9 cellular contexts compared by ENCODE assay signal in the genomic region with DNA sequence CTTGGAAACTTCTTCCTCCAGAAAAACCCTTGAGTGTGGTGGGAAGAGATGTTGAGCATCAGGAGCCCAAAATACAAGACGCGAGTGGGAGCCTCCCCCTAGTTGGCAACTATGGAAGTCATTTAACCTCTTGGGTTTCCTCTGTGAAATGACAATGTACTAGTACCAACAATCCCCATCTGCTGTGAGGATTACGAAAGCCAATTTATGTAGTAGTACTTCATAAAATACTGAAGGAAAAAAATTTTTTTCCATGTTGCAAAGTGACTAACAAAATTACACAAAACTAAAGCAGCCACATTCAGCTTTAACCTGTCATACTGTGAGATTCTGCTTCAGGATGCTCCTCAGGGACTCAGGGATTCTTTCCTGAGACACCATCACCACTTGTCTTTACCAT. TPM values are rescaled to one million over a fixed set of nuclear protein-coding genes. Genes with fewer than 3 reads are reported as not detected.
DNase-seq lines count a peak whose midpoint lies in the region; ATAC-seq and TF ChIP-seq lines count a peak whose summit lies in the region.
"Had no signal": no experiment of that assay in that cellular context is flagged by ENCODE, and none has a peak within 500 bp of the region (broad histone marks: within the 10 kb centered on the region; RNA-seq: fewer than 3 reads in every experiment).

No MANE protein-coding gene starts in this region.

- peak in 1 of 4 donors; percentile 8 for ATAC-seq in heart left ventricle
- no peak for ATAC-seq in naive thymus-derived CD8-positive, alpha-beta T cell
- no peak for ATAC-seq in GM18511 (IDR thresholded peaks at IDR 0.05; ENCODE audit: unreplicated experiment)
- no peak for ATAC-seq in HG03097 (IDR thresholded peaks at IDR 0.05; ENCODE audit: low FRiP score, unreplicated experiment)

- H3K27me3 ChIP-seq in heart left ventricle (no peaks in the 10 kb centered on the region), Peyer's patch (no peaks in the 10 kb centered on the region)
- H3K27me3 ChIP-seq in effector memory CD4-positive, alpha-beta T cell (replicated peaks; ENCODE audit: control insufficient read depth, insufficient read depth, low read length, poor library complexity, severe bottlenecking): no peaks in the 10 kb centered on the region

- no peak for TF ChIP-seq CTCF in heart left ventricle (IDR thresholded peaks at IDR 0.05)
- TF ChIP-seq CTCF in Peyer's patch (IDR thresholded peaks at IDR 0.05): peak in 1 of 6 experiments; percentile 11

- H3K36me3 ChIP-seq in heart left ventricle (peaks cover 0 to 27% (median 17%) of the 10 kb centered on the region in 9 donors), Peyer's patch (peaks cover 0 to 14% (median 0%) of the 10 kb centered on the region in 3 donors)
- H3K36me3 ChIP-seq in effector memory CD4-positive, alpha-beta T cell (ENCODE audit: control insufficient read depth, insufficient read depth, low read length): peaks cover 6% of the 10 kb centered on the region

- TF ChIP-seq POLR2A in heart left ventricle (IDR thresholded peaks at IDR 0.05) (no peak), Peyer's patch (IDR thresholded peaks at IDR 0.05) (no peak)

- H3K9me3 Mint-ChIP-seq in naive thymus-derived CD8-positive, alpha-beta T cell: no peaks in the 10 kb centered on the region

- peak overlapping the region in 11 of 12 donors; percentile 31 to 88 (median 77) for H3K27ac ChIP-seq in heart left ventricle
- peak overlapping the region; percentile 69 to 83 (median 76) for H3K27ac ChIP-seq in Peyer's patch
- H3K27ac ChIP-seq in effector memory CD4-positive, alpha-beta T cell (ENCODE audit: insufficient read depth, low read length, poor library complexity, severe bottlenecking): peak overlapping the region; percentile 59

- no peaks in the 10 kb centered on the region for H3K27me3 Mint-ChIP-seq in naive thymus-derived CD8-positive, alpha-beta T cell

- 2 to 5% (median 5%) methylated on average over 3 of the region's 3 CpGs for WGBS in heart left ventricle, 4 donors

- H3K4me3 ChIP-seq in heart left ventricle: peak overlapping the region; percentile 57 to 99 (median 82)
- H3K4me3 ChIP-seq in Peyer's patch: peak overlapping the region; percentile 77 to 96 (median 80)
- H3K4me3 ChIP-seq in effector memory CD4-positive, alpha-beta T cell (ENCODE audit: insufficient read depth, low read depth, low read length, poor library complexity, severe bottlenecking): peak overlapping the region; percentile 100

- H3K27ac Mint-ChIP-seq in naive thymus-derived CD8-positive, alpha-beta T cell: peak overlapping the region in 8 of 10 donors; percentile 53 to 96 (median 90)

- intact Hi-C loops in heart left ventricle (cut with DNase I) (loop anchor here in 3 of 10 donors (2.0 to 5.0 kb wide), 2 partner anchors 33 to 37 kb away; partner anchors contain the start of genes ST13 (in 2 of the 3) and XPNPEP3 (in 2 of the 3)), cardiac septum (cut with DNase I) (loop anchor here (5.0 kb wide), 1 partner anchor 38 kb away; the partner anchor contains the start of genes ST13 and XPNPEP3)

- peaks cover 0 to 17% (median 0%) of the 10 kb centered on the region in 3 donors for H3K36me3 Mint-ChIP-seq in naive thymus-derived CD8-positive, alpha-beta T cell

- H3K9me3 ChIP-seq in heart left ventricle: no peaks in the 10 kb centered on the region
- H3K9me3 ChIP-seq in Peyer's patch: no peaks in the 10 kb centered on the region
- no peaks in the 10 kb centered on the region for H3K9me3 ChIP-seq in effector memory CD4-positive, alpha-beta T cell (ENCODE audit: control insufficient read depth, low read length)

- peaks cover 0 to 27% (median 19%) of the 10 kb centered on the region in 12 donors for H3K4me1 ChIP-seq in heart left ventricle
- peaks cover 0 to 19% (median 8%) of the 10 kb centered on the region in 4 donors for H3K4me1 ChIP-seq in Peyer's patch
- H3K4me1 ChIP-seq in effector memory CD4-positive, alpha-beta T cell (ENCODE audit: control insufficient read depth, insufficient read depth, low read length, poor library complexity, severe bottlenecking): peaks cover 7% of the 10 kb centered on the region

- peak overlapping the region; percentile 82 to 99 (median 96) for H3K4me3 Mint-ChIP-seq in naive thymus-derived CD8-positive, alpha-beta T cell

- H3K4me1 Mint-ChIP-seq in naive thymus-derived CD8-positive, alpha-beta T cell: peaks cover 18 to 38% (median 24%) of the 10 kb centered on the region in 4 donors

- DNase-seq in heart left ventricle: no peak
- no peak for DNase-seq in cardiac septum (ENCODE audit: low spot score)
- no peak for DNase-seq in Peyer's patch
- DNase-seq in effector memory CD4-positive, alpha-beta T cell: no peak
- DNase-seq in naive thymus-derived CD8-positive, alpha-beta T cell: no peak
- no peak for DNase-seq in effector CD8-positive, alpha-beta T cell (lab: John Stamatoyannopoulos, UW)

- POLR2A ChIA-PET in naive thymus-derived CD8-positive, alpha-beta T cell (lab: Charles Lee): interaction anchor here (0.7 to 3.5 kb wide), 5 partner anchors 10 to 197 kb away, joined by 3 to 22 read pairs (median 4); partner anchors contain the start of genes RBX1, ST13 and XPNPEP3

RNA-seq across cellular contexts. Expression of gene SLC25A17, which starts 0.6 kb away (rescaled TPM):
- total RNA-seq in heart left ventricle (1 to 10 TPM; 2.3 to 7.6 (median 4.0) TPM), cardiac septum (4.5 TPM), Peyer's patch (10 to 100 TPM in 3 of 4 donors, 1 to 10 TPM in 1; 9.8 to 19.2 (median 13.9) TPM)
- 1 to 10 TPM; 3.0 to 9.6 TPM for polyA plus RNA-seq in heart left ventricle
- 10 to 100 TPM; 13.6 to 16.3 TPM for total RNA-seq in naive thymus-derived CD8-positive, alpha-beta T cell
- polyA plus RNA-seq in naive thymus-derived CD8-positive, alpha-beta T cell: 10 to 100 TPM; 17.3 to 19.0 (median 17.5) TPM

RNA-seq across cellular contexts. Expression of gene ST13, which starts 36.7 kb away (rescaled TPM):
- total RNA-seq in heart left ventricle: 100 to 1,000 TPM; 108 to 231 (median 205) TPM
- polyA plus RNA-seq in heart left ventricle: 100 to 1,000 TPM in 1 of 2 donors, 10 to 100 TPM in 1; 40.0 to 155 TPM
- 187 TPM for total RNA-seq in cardiac septum
- total RNA-seq in Peyer's patch: 10 to 100 TPM; 53.4 to 75.1 (median 72.0) TPM
- 100 to 1,000 TPM; 221 to 224 TPM for total RNA-seq in naive thymus-derived CD8-positive, alpha-beta T cell
- polyA plus RNA-seq in naive thymus-derived CD8-positive, alpha-beta T cell: 100 to 1,000 TPM; 244 to 283 (median 260) TPM

RNA-seq across cellular contexts. Expression of gene XPNPEP3, which starts 37.2 kb away (rescaled TPM):
- total RNA-seq in heart left ventricle (10 to 100 TPM; 14.8 to 37.9 (median 23.0) TPM), cardiac septum (22.0 TPM), Peyer's patch (10 to 100 TPM in 1 of 4 donors, 1 to 10 TPM in 3; 1.4 to 10.5 (median 6.6) TPM)
- 1 to 10 TPM; 5.1 to 6.8 TPM for polyA plus RNA-seq in heart left ventricle
- total RNA-seq in naive thymus-derived CD8-positive, alpha-beta T cell: 10 to 100 TPM; 18.8 to 19.4 TPM
- polyA plus RNA-seq in naive thymus-derived CD8-positive, alpha-beta T cell: 10 to 100 TPM in 1 of 3 donors, 1 to 10 TPM in 2; 5.9 to 11.5 (median 7.1) TPM

RNA-seq across cellular contexts. Expression of gene DNAJB7, which starts 42.2 kb away (rescaled TPM):
- total RNA-seq in heart left ventricle: not detected
- polyA plus RNA-seq in heart left ventricle: not detected
- not detected for total RNA-seq in cardiac septum
- 1 to 10 TPM in 3 of 4 donors, not detected in 1; 3.9 to 5.2 (median 4.4) TPM for total RNA-seq in Peyer's patch
- total RNA-seq in naive thymus-derived CD8-positive, alpha-beta T cell: not detected
- polyA plus RNA-seq in naive thymus-derived CD8-positive, alpha-beta T cell: under 1 TPM; 0.16 to 0.37 (median 0.32) TPM
- total RNA-seq: myocyte had no signal
